Comparison of ENCODE assay signal across 1 cellular context in genomic region chr3:115804722-115805121, GRCh38.
TF ChIP-seq lines count a peak whose summit lies in the region.

No MANE protein-coding gene starts in this region.

TF ChIP-seq in SK-N-SH, 30 proteins besides CTCF, POLR2A, EP300 and RAD21 (continued from another document):
- TF ChIP-seq FOXJ3 (CRISPR knock-in tag; IDR thresholded peaks at IDR 0.05) = no peak
- TF ChIP-seq NFIC (IDR thresholded peaks at IDR 0.05; ENCODE audit: borderline replicate concordance) = peak; percentile 13; the same call in 1 of the 2 replicates
- peak; percentile 34; the same call in 1 of the 2 replicates for TF ChIP-seq TEAD4 (IDR thresholded peaks at IDR 0.05; ENCODE audit: borderline replicate concordance, insufficient read depth)
- TF ChIP-seq SIN3A (IDR thresholded peaks at IDR 0.05; ENCODE audit: borderline replicate concordance, low read depth, low read length) = no peak
- TF ChIP-seq, protein P1, sequence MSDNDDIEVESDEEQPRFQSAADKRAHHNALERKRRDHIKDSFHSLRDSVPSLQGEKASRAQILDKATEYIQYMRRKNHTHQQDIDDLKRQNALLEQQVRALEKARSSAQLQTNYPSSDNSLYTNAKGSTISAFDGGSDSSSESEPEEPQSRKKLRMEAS (IDR thresholded peaks at IDR 0.05; ENCODE audit: low read depth) = 0 out of 2 replicates have a peak, but pooled peaks have one; percentile 20
- no peak for TF ChIP-seq CHD2 (IDR thresholded peaks at IDR 0.05; ENCODE audit: low read length, partially characterized antibody)
